Comparison of ENCODE assay signal across 21 cellular contexts in the genomic region with DNA sequence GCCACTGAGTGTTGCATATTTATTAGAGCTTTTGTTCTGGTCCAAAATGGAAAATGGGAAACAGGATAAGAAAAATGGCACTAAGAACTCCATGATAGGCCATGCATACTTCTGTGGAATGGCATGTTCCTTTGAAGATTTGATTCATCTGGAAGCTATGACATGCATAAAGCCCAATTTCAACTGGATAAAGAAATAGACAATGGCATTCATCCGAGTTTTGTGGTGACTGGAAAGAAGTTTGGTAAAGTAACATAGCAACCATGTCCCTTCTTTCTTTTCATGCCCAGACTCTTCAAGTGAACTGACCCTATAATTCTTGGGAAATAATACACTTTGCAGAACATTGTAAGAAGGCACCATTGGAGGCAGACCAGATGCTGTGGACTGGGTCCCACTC.
DNase-seq lines count a peak whose midpoint lies in the region; ATAC-seq, FAIRE-seq and TF ChIP-seq lines count a peak whose summit lies in the region.
"Had no signal": no experiment of that assay in that cellular context is flagged by ENCODE, and none has a peak within 500 bp of the region (broad histone marks: within the 10 kb centered on the region; RNA-seq: fewer than 3 reads in every experiment).

No MANE protein-coding gene starts in this region.

- H3K4me1 Mint-ChIP-seq in astrocyte (ENCODE audit: low read depth, unreplicated experiment): peaks cover 18% of the 10 kb centered on the region
- H3K4me1 Mint-ChIP-seq: activated naive CD4-positive, alpha-beta T cell treated with anti-CD3 and anti-CD28 coated beads, Interleukin-2, amount 50 U/mL, for 24 hours; naive thymus-derived CD8-positive, alpha-beta T cell had no signal

- peaks cover 21% of the 10 kb centered on the region for H3K4me1 ChIP-seq in astrocyte (ENCODE audit: insufficient read depth, low read length)
- H3K4me1 ChIP-seq: upper lobe of right lung had no signal

- H3K4me3 Mint-ChIP-seq in astrocyte (ENCODE audit: unreplicated experiment): no peak overlapping the region
- H3K4me3 Mint-ChIP-seq: activated naive CD4-positive, alpha-beta T cell treated with anti-CD3 and anti-CD28 coated beads, Interleukin-2, amount 50 U/mL, for 24 hours; mesothelial cell of epicardium; naive thymus-derived CD8-positive, alpha-beta T cell had no signal

- H3K79me2 ChIP-seq in astrocyte (ENCODE audit: insufficient read depth, low read length): no peaks in the 10 kb centered on the region

- peak; percentile 74 for DNase-seq in AG10803 (ENCODE audit: low read depth)
- peak; percentile 39 for DNase-seq in HT1080 (ENCODE audit: low read depth)
- peak; percentile 30 for DNase-seq in astrocyte (ENCODE audit: low read depth)
- peak; percentile 35 for DNase-seq in medulla oblongata (ENCODE audit: extremely low spot score)
- no peak for DNase-seq in HT-29 (ENCODE audit: low spot score)
- no peak for DNase-seq in DMS79 treated with DMSO at 0.1 percent for 48 hours (lab: John Stamatoyannopoulos, UW)
- DNase-seq in T1000 (lab: John Stamatoyannopoulos, UW): no peak
- DNase-seq: activated CD4-positive, alpha-beta T cell treated with anti-CD3 and anti-CD28 coated beads, Interleukin-2, amount 50 U/mL, for 1 hour; anterior cingulate cortex; central memory CD4-positive, alpha-beta T cell; MV-4-11; naive thymus-derived CD8-positive, alpha-beta T cell; NCI-H2171; NCI-H524 treated with DMSO at 0.1 percent for 48 hours; NK-92 treated with Interleukin-12 subunit alpha and Interleukin-12 subunit beta, amount 100 ng/mL, for 24 hours; upper lobe of right lung; WERI-Rb-1 had no signal

- H3K9ac ChIP-seq in astrocyte (ENCODE audit: low read length): no peak overlapping the region

- H3K9me3 ChIP-seq in astrocyte (ENCODE audit: insufficient read depth, low read depth, low read length): no peaks in the 10 kb centered on the region
- H3K9me3 ChIP-seq: upper lobe of right lung had no signal

- no peak for TF ChIP-seq CTCF in AG10803 (conservative IDR thresholded peaks at IDR 0.05; ENCODE audit: low read length)
- TF ChIP-seq CTCF in astrocyte (IDR thresholded peaks at IDR 0.05; ENCODE audit: insufficient read depth, low read depth, low read length): no peak

- peak overlapping the region; percentile 65 for H3K4me2 ChIP-seq in astrocyte (ENCODE audit: low read length)

- H3K36me3 Mint-ChIP-seq in astrocyte (ENCODE audit: low read depth, unreplicated experiment): no peaks in the 10 kb centered on the region
- H3K36me3 Mint-ChIP-seq: activated naive CD4-positive, alpha-beta T cell treated with anti-CD3 and anti-CD28 coated beads, Interleukin-2, amount 50 U/mL, for 24 hours; mesothelial cell of epicardium; naive thymus-derived CD8-positive, alpha-beta T cell had no signal

- H3K4me3 ChIP-seq in AG10803 (ENCODE audit: low read length): no peak overlapping the region
- H3K4me3 ChIP-seq in astrocyte (ENCODE audit: insufficient read depth, low read depth, low read length): peak overlapping the region; percentile 14
- H3K4me3 ChIP-seq: upper lobe of right lung had no signal

- peak; percentile 59 for FAIRE-seq in astrocyte (lab: Jason Lieb, UNC)

- H3K27ac ChIP-seq in astrocyte (ENCODE audit: low read depth, low read length): peak overlapping the region; percentile 65
- H3K27ac ChIP-seq: upper lobe of right lung, WERI-Rb-1 had no signal

- no peak overlapping the region for H2AFZ ChIP-seq in astrocyte (ENCODE audit: low read depth, low read length)

- no peaks in the 10 kb centered on the region for H3K36me3 ChIP-seq in astrocyte (ENCODE audit: insufficient read depth, low read length)
- H3K36me3 ChIP-seq: upper lobe of right lung, WERI-Rb-1 had no signal

- H3K27ac Mint-ChIP-seq in astrocyte (ENCODE audit: unreplicated experiment): peak overlapping the region; percentile 6
- H3K27ac Mint-ChIP-seq: activated naive CD4-positive, alpha-beta T cell treated with anti-CD3 and anti-CD28 coated beads, Interleukin-2, amount 50 U/mL, for 24 hours; mesothelial cell of epicardium; naive thymus-derived CD8-positive, alpha-beta T cell had no signal

- no peaks in the 10 kb centered on the region for H3K27me3 ChIP-seq in astrocyte (ENCODE audit: insufficient read depth, low read length)
- H3K27me3 ChIP-seq: upper lobe of right lung had no signal

- no peak for ATAC-seq in GM19467 (IDR thresholded peaks at IDR 0.05; ENCODE audit: unreplicated experiment)
- ATAC-seq: left lobe of liver; naive thymus-derived CD8-positive, alpha-beta T cell; upper lobe of right lung had no signal

- no peaks in the 10 kb centered on the region for H4K20me1 ChIP-seq in astrocyte (ENCODE audit: insufficient read depth, low read length)

- no peaks in the 10 kb centered on the region for H3K27me3 Mint-ChIP-seq in astrocyte (ENCODE audit: low read depth, unreplicated experiment)
- H3K27me3 Mint-ChIP-seq: activated naive CD4-positive, alpha-beta T cell treated with anti-CD3 and anti-CD28 coated beads, Interleukin-2, amount 50 U/mL, for 24 hours had no signal

- H3K9me3 Mint-ChIP-seq in astrocyte (ENCODE audit: unreplicated experiment): no peaks in the 10 kb centered on the region
- H3K9me3 Mint-ChIP-seq: activated naive CD4-positive, alpha-beta T cell treated with anti-CD3 and anti-CD28 coated beads, Interleukin-2, amount 50 U/mL, for 24 hours; mesothelial cell of epicardium had no signal

Comparison
In these comparisons a context has a peak if more than half of its experiments do, and no peak if none do; other contexts are left out.
1. DNase-seq: peak in AG10803 (single experiment), HT1080 (single experiment), astrocyte (single experiment) and medulla oblongata (single experiment); none in HT-29 (single experiment), DMS79 treated with DMSO at 0.1 percent for 48 hours (single experiment) and T1000 (single experiment).